ENCODE assay signal across 36 cellular contexts in the genomic region with DNA sequence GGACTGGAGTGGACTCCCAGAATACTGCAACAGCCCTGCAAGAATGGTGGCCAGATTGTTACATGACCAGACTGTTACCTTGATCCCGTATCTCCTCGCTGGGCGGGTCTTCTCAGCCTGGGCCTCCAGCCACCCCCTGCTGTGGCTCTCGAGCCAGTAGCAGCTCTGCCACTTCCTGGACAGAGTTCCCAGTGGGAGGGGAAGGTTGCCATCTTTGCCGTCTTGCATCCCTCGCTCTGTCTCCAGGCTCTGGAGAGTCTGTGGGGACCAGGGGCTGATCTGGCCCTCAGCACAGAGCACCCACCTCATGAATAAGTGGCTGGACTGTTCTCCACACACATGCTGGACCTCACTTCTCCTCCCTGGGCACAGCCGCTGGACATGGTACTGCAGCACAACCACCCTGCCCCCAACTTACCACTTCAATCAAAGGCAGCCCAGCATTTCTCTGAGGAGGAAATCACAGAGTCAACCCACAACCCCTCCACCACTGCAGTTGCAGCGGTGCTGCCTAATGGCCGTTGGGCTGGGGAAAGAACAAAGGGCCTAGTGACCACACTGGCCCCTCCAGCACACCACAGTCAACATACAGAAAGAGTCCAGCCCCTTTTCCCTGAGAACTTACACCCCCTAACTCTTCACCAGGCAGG. TPM values are rescaled to one million over a fixed set of nuclear protein-coding genes. Genes with fewer than 3 reads are reported as not detected.
"Had no signal": no experiment of that assay in that cellular context is flagged by ENCODE, and none has a peak within 500 bp of the region (broad histone marks: within the 10 kb centered on the region; RNA-seq: fewer than 3 reads in every experiment).

No MANE protein-coding gene starts in this region.

- ATAC-seq: activated T-helper 17 cell treated with anti-CD3 and anti-CD28 coated beads, Interleukin-2, amount 50 U/mL, for 72 hours; Panc1; Right ventricle myocardium inferior; T-cell had no signal

- H3K9ac ChIP-seq: KMS-11 had no signal

- H3K27ac ChIP-seq: brain microvascular endothelial cell, cardiac muscle cell, KMS-11, SK-N-MC had no signal

- H3K36me3 ChIP-seq: brain microvascular endothelial cell, cardiac muscle cell, MG63 had no signal

- H3K4me2 ChIP-seq: KMS-11 had no signal

- H3K4me3 ChIP-seq: cardiac muscle cell, MG63, SK-N-MC had no signal

- H3K9me3 Mint-ChIP-seq: activated B cell treated with CpG ODN at 0.5 μM for 24 hours, T-cell had no signal

- DNase-seq: activated B cell treated with CpG ODN at 0.5 μM for 24 hours; activated CD4-positive, alpha-beta T cell treated with anti-CD3 and anti-CD28 coated beads for 1 hour; activated CD4-positive, alpha-beta T cell treated with anti-CD3 and anti-CD28 coated beads, Interleukin-2, amount 10 ng/mL, durations not matched to agents 24 days and 14 days; activated CD4-positive, alpha-beta T cell treated with anti-CD3 and anti-CD28 coated beads, Interleukin-2, amount 50 U/mL, for 48 hours; activated gamma-delta T cell treated with Interleukin-2 at 50 U/mL for 16 hours; activated naive CD4-positive, alpha-beta T cell treated with anti-CD3 and anti-CD28 coated beads, Interleukin-2, amount 10 ng/mL, durations not matched to agents 7 days and 5 days; activated T-cell treated with anti-CD3 and anti-CD28 coated beads for 4 hours; activated T-cell treated with anti-CD3 and anti-CD28 coated beads, Interleukin-2, amount 50 U/mL, for 48 hours; amygdala; brain microvascular endothelial cell; cerebellar nuclear complex; MG63; MV-4-11; NCI-H1092 treated with DMSO at 0.1 percent for 48 hours; NCI-H1417 treated with DMSO at 0.1 percent for 48 hours; NCI-H1694; NCI-H2029; NCI-H2107; NCI-H2171 treated with DMSO at 0.1 percent for 48 hours; NCI-H226; NCI-H510A; NCI-H526 treated with DMSO at 0.1 percent for 48 hours; NK-92 treated with Interleukin-12 subunit alpha and Interleukin-12 subunit beta, amount 100 ng/mL, for 24 hours; OCI-M1; RPMI8226; T-cell; T-helper 2 cell; T1000 had no signal

- H3K27ac Mint-ChIP-seq: activated B cell treated with CpG ODN at 0.5 μM for 24 hours; activated CD4-positive, alpha-beta T cell treated with anti-CD3 and anti-CD28 coated beads, Interleukin-2, amount 10 ng/mL, durations not matched to agents 24 days and 14 days; activated naive CD4-positive, alpha-beta T cell treated with anti-CD3 and anti-CD28 coated beads, Interleukin-2, amount 10 ng/mL, durations not matched to agents 7 days and 5 days; activated T-helper 17 cell treated with anti-CD3 and anti-CD28 coated beads, Interleukin-2, amount 50 U/mL, for 72 hours; T-cell had no signal

- H3K4me3 Mint-ChIP-seq: activated B cell treated with CpG ODN at 0.5 μM for 24 hours; activated CD4-positive, alpha-beta T cell treated with anti-CD3 and anti-CD28 coated beads, Interleukin-2, amount 10 ng/mL, durations not matched to agents 24 days and 14 days; activated naive CD4-positive, alpha-beta T cell treated with anti-CD3 and anti-CD28 coated beads, Interleukin-2, amount 10 ng/mL, durations not matched to agents 7 days and 5 days; activated T-helper 17 cell treated with anti-CD3 and anti-CD28 coated beads, Interleukin-2, amount 50 U/mL, for 72 hours; T-cell had no signal

- H3K36me3 Mint-ChIP-seq: T-cell had no signal

- H3K4me1 Mint-ChIP-seq: activated B cell treated with CpG ODN at 0.5 μM for 24 hours had no signal

- FAIRE-seq: TTC549 had no signal

- H3K27me3 ChIP-seq: brain microvascular endothelial cell, cardiac muscle cell, MG63 had no signal

RNA-seq across cellular contexts. Expression of a gene that starts 6.9 kb away (rescaled TPM):
- total RNA-seq: activated CD4-positive, alpha-beta T cell treated with anti-CD3 and anti-CD28 coated beads, Interleukin-2, amount 10 ng/mL, durations not matched to agents 24 days and 14 days; activated CD8-positive, alpha-beta memory T cell treated with anti-CD3 and anti-CD28 coated beads for 36 hours; activated T-helper 17 cell treated with anti-CD3 and anti-CD28 coated beads, Interleukin-2, amount 50 U/mL, for 72 hours; cardiac muscle cell had no signal
- polyA plus RNA-seq: cardiac muscle cell had no signal

RNA-seq across cellular contexts. Expression of a gene that starts 48.7 kb away (rescaled TPM):
- total RNA-seq: cardiac muscle cell had no signal

RNA-seq across cellular contexts. Expression of a gene that starts 59.7 kb away (rescaled TPM):
- total RNA-seq: cardiac muscle cell had no signal
- polyA plus RNA-seq: cardiac muscle cell had no signal
